Comparison of ENCODE assay signal across 11 cellular contexts in the genomic region with DNA sequence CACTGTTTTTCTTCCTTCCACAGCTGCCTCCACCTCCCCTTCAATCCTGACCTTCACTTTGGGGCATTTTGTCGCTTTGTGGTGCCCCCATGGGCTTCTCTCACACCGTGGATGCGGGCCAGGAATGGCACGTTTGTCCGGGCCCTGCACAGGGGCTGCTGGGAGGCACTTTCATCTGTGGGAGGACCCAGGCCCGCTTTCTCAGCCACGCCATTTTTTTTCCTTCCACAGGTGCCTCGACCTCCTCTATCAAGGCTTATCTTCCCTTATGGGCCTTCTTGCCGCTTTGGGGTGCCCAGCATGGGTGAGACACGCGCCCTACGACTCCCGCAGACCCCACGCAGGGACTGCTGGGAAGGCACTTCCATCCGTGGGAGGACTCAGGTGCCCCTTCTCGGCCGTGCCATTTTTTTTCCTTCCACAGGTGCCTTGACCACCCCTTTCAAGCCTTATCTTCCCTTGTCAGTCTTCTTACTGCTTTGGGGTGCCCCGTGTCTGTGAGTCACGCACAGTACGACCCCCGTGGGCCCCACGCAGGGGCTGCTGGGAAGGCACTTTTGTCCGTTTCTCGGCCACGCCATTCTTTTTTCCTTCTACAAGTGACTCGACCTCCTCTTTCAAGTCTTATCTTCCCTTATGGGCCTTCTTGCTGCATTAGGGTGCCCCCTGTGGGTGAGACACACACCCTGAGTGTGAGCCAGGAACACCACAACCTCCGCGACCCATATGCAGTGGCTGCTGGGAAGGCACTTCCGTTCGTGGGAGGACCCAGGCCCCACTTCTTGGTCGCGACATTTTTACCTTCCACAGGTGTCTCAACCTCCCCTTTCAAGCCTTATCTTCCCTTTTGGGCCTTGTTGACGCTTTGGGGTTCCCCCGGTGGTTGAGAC.
DNase-seq lines count a peak whose midpoint lies in the region; ATAC-seq and TF ChIP-seq lines count a peak whose summit lies in the region.
"Had no signal": no experiment of that assay in that cellular context is flagged by ENCODE, and none has a peak within 500 bp of the region (broad histone marks: within the 10 kb centered on the region; RNA-seq: fewer than 3 reads in every experiment).

No MANE protein-coding gene starts in this region.

- H3K27me3 ChIP-seq in SK-N-SH (ENCODE audit: insufficient read depth): peaks cover 65% of the 10 kb centered on the region
- no peaks in the 10 kb centered on the region for H3K27me3 ChIP-seq in right lobe of liver
- H3K27me3 ChIP-seq: tibial nerve had no signal

- no peak overlapping the region for H3K4me3 ChIP-seq in SK-N-SH (ENCODE audit: low read depth in 2 of 2, low read length in 1 of 2)
- no peak overlapping the region for H3K4me3 ChIP-seq in right lobe of liver
- H3K4me3 ChIP-seq: tibial nerve had no signal

- no peaks in the 10 kb centered on the region for H3K79me2 ChIP-seq in SK-N-SH (ENCODE audit: insufficient read depth)

- H3K4me1 ChIP-seq in SK-N-SH (ENCODE audit: control insufficient read depth in 1 of 2, insufficient read depth in 2 of 2, low read depth in 1 of 2, low read length in 1 of 2) (no peaks in the 10 kb centered on the region), right lobe of liver (no peaks in the 10 kb centered on the region)
- H3K4me1 ChIP-seq: tibial nerve had no signal

- H4K20me1 ChIP-seq in SK-N-SH (ENCODE audit: insufficient read depth): no peaks in the 10 kb centered on the region

- POLR2A ChIA-PET in SK-N-SH (lab: Yijun Ruan, JAX): no interaction called here

- H3K9me2 ChIP-seq in SK-N-SH: no peaks in the 10 kb centered on the region

- no peak overlapping the region for H3K9ac ChIP-seq in SK-N-SH

- 29% methylated on average over 34 of the region's 34 CpGs for WGBS in SK-N-SH (ENCODE audit: low lambda C conversion rate)
- 64% methylated on average over 17 of the region's 34 CpGs for WGBS in right lobe of liver (ENCODE audit: insufficient coverage, low coverage, low lambda C conversion rate, missing lambda C conversion rate)

- H3F3A ChIP-seq in SK-N-SH (replicated peaks; ENCODE audit: insufficient read depth): no peaks in the 10 kb centered on the region

- H3K36me3 ChIP-seq in SK-N-SH (replicated peaks in 1 of 2; ENCODE audit: control insufficient read depth in 1 of 2, insufficient read depth in 2 of 2, low read length in 1 of 2): no peaks in the 10 kb centered on the region
- H3K36me3 ChIP-seq in right lobe of liver: no peaks in the 10 kb centered on the region
- H3K36me3 ChIP-seq: tibial nerve had no signal

- no peak for TF ChIP-seq EP300 in SK-N-SH (IDR thresholded peaks at IDR 0.05; ENCODE audit: borderline replicate concordance in 1 of 2, low read depth in 1 of 2, low read length in 1 of 2)

- ATAC-seq in right lobe of liver (no peak), HG03095 (IDR thresholded peaks at IDR 0.05; ENCODE audit: unreplicated experiment) (no peak)
- ATAC-seq: effector memory CD8-positive, alpha-beta T cell had no signal

- H3K9me3 ChIP-seq in SK-N-SH (no peaks in the 10 kb centered on the region), right lobe of liver (no peaks in the 10 kb centered on the region)

- DNase-seq in DMS53 (lab: John Stamatoyannopoulos, UW): peak; percentile 33
- no peak for DNase-seq in DMS53 treated with DMSO at 0.1 percent for 48 hours (lab: John Stamatoyannopoulos, UW; ENCODE audit: unreplicated experiment)
- peak; percentile 25 for DNase-seq in HT1080 (ENCODE audit: low read depth)
- no peak for DNase-seq in SK-N-SH
- DNase-seq in right lobe of liver: peak; percentile 8 to 36 (median 34)
- no peak for DNase-seq in dermis blood vessel endothelial cell
- no peak for DNase-seq in NCI-H510A (lab: John Stamatoyannopoulos, UW)
- DNase-seq: effector memory CD8-positive, alpha-beta T cell; NCI-H2107 had no signal

- intact Hi-C loops in right lobe of liver (cut with DNase I): no loop called here

- H3K27ac ChIP-seq in SK-N-SH (ENCODE audit: low read depth in 2 of 2, low read length in 1 of 2) (no peak overlapping the region), right lobe of liver (no peak overlapping the region)
- H3K27ac ChIP-seq: tibial nerve had no signal

- no peak for TF ChIP-seq RAD21 in SK-N-SH (IDR thresholded peaks at IDR 0.05; ENCODE audit: low read length)

- CTCF ChIA-PET in SK-N-SH (lab: Yijun Ruan, JAX): no interaction called here

- H3K4me2 ChIP-seq in SK-N-SH: no peak overlapping the region

- TF ChIP-seq CTCF in SK-N-SH (IDR thresholded peaks at IDR 0.05) (peak; percentile 34; the same call in 1 of the 2 replicates), right lobe of liver (IDR thresholded peaks at IDR 0.05) (no peak)

- no peak overlapping the region for H2AFZ ChIP-seq in SK-N-SH (ENCODE audit: low read depth)

- no peak for TF ChIP-seq POLR2A in right lobe of liver (IDR thresholded peaks at IDR 0.05)

TF ChIP-seq in SK-N-SH, 30 proteins besides CTCF, POLR2A, EP300 and RAD21:
- TF ChIP-seq, protein P1, sequence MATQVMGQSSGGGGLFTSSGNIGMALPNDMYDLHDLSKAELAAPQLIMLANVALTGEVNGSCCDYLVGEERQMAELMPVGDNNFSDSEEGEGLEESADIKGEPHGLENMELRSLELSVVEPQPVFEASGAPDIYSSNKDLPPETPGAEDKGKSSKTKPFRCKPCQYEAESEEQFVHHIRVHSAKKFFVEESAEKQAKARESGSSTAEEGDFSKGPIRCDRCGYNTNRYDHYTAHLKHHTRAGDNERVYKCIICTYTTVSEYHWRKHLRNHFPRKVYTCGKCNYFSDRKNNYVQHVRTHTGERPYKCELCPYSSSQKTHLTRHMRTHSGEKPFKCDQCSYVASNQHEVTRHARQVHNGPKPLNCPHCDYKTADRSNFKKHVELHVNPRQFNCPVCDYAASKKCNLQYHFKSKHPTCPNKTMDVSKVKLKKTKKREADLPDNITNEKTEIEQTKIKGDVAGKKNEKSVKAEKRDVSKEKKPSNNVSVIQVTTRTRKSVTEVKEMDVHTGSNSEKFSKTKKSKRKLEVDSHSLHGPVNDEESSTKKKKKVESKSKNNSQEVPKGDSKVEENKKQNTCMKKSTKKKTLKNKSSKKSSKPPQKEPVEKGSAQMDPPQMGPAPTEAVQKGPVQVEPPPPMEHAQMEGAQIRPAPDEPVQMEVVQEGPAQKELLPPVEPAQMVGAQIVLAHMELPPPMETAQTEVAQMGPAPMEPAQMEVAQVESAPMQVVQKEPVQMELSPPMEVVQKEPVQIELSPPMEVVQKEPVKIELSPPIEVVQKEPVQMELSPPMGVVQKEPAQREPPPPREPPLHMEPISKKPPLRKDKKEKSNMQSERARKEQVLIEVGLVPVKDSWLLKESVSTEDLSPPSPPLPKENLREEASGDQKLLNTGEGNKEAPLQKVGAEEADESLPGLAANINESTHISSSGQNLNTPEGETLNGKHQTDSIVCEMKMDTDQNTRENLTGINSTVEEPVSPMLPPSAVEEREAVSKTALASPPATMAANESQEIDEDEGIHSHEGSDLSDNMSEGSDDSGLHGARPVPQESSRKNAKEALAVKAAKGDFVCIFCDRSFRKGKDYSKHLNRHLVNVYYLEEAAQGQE (IDR thresholded peaks at IDR 0.05; ENCODE audit: low read depth, low read length): no peak
- no peak for TF ChIP-seq RXRA (IDR thresholded peaks at IDR 0.05; ENCODE audit: borderline replicate concordance, low read depth)
- no peak for TF ChIP-seq SIN3A (IDR thresholded peaks at IDR 0.05; ENCODE audit: borderline replicate concordance, low read depth, low read length)
- TF ChIP-seq FOXJ3 (CRISPR knock-in tag; IDR thresholded peaks at IDR 0.05): no peak
- no peak for TF ChIP-seq EZH2phosphoT487 (IDR thresholded peaks at IDR 0.05; ENCODE audit: borderline replicate concordance, low read depth)
- no peak for TF ChIP-seq TAF1 (IDR thresholded peaks at IDR 0.05; ENCODE audit: borderline replicate concordance, low read depth, low read length)
- TF ChIP-seq GABPA (IDR thresholded peaks at IDR 0.05; ENCODE audit: low read depth): no peak
TF ChIP-seq in SK-N-SH: peak in this region for 0.

Comparison
In these comparisons a context has a peak if more than half of its experiments do, and no peak if none do; other contexts are left out.
1. DNase-seq: peak in DMS53 (single experiment), HT1080 (single experiment) and right lobe of liver (3 of 3); none in DMS53 treated with DMSO at 0.1 percent for 48 hours (single experiment), SK-N-SH (single experiment), dermis blood vessel endothelial cell (single experiment) and NCI-H510A (single experiment).